In genomic region chr19:48646192-48646911, GRCh38 we compare ENCODE assay signal across 1 cellular context.
TF ChIP-seq lines count a peak whose summit lies in the region.

No MANE protein-coding gene starts in this region.

TF ChIP-seq in HepG2, 621 proteins besides CTCF, POLR2A, EP300 and RAD21 (continued from another document and continues in another):
- TF ChIP-seq CEBPB (IDR thresholded peaks at IDR 0.05; ENCODE audit: borderline replicate concordance, low read depth, low read length) (no peak), ZNF333 (CRISPR knock-in tag; IDR thresholded peaks at IDR 0.05; ENCODE audit: borderline replicate concordance) (no peak), ZNF33A (CRISPR knock-in tag; IDR thresholded peaks at IDR 0.05; ENCODE audit: borderline replicate concordance) (no peak), MTA1 (CRISPR knock-in tag; IDR thresholded peaks at IDR 0.05; ENCODE audit: borderline replicate concordance) (peak; percentile 35; the same call in 1 of the 2 replicates), ZBTB25 (CRISPR knock-in tag; IDR thresholded peaks at IDR 0.05) (0 out of 2 replicates have a peak, but pooled peaks have one; percentile 38), KAT7 (CRISPR knock-in tag; IDR thresholded peaks at IDR 0.05; ENCODE audit: borderline replicate concordance) (no peak), CREB3 (CRISPR knock-in tag; IDR thresholded peaks at IDR 0.05) (no peak), GABPA (IDR thresholded peaks at IDR 0.05; ENCODE audit: low read depth, low read length) (no peak), GABPA (CRISPR knock-in tag; IDR thresholded peaks at IDR 0.05; ENCODE audit: low read depth) (no peak), TP53 (CRISPR knock-in tag; conservative IDR thresholded peaks at IDR 0.05) (no peak), KLF15 (CRISPR knock-in tag; IDR thresholded peaks at IDR 0.05; ENCODE audit: borderline replicate concordance) (no peak), PITX1 (CRISPR knock-in tag; IDR thresholded peaks at IDR 0.05) (peak; percentile 20; the same call in 1 of the 2 replicates), MATR3 (CRISPR knock-in tag; IDR thresholded peaks at IDR 0.05) (no peak), ZNF451 (CRISPR knock-in tag; IDR thresholded peaks at IDR 0.05) (no peak), AHDC1 (CRISPR knock-in tag; IDR thresholded peaks at IDR 0.05; ENCODE audit: borderline replicate concordance) (no peak), ZNF34 (CRISPR knock-in tag; IDR thresholded peaks at IDR 0.05; ENCODE audit: borderline replicate concordance) (no peak), RELA (CRISPR knock-in tag; IDR thresholded peaks at IDR 0.05) (no peak), ZNF547 (CRISPR knock-in tag; IDR thresholded peaks at IDR 0.05) (0 out of 2 replicates have a peak, but pooled peaks have one; percentile 29), ZNF629 (CRISPR knock-in tag; conservative IDR thresholded peaks at IDR 0.05) (no peak), RFX1 (IDR thresholded peaks at IDR 0.05) (no peak), MAFK (conservative IDR thresholded peaks at IDR 0.05 in 1 of 2, IDR thresholded peaks at IDR 0.05 in 1 of 2; ENCODE audit: low read length in 2 of 2) (no peak), ZSCAN25 (CRISPR knock-in tag; IDR thresholded peaks at IDR 0.05) (peak; percentile 93), ZNF253 (CRISPR knock-in tag; IDR thresholded peaks at IDR 0.05; ENCODE audit: borderline replicate concordance) (no peak), AGO1 (IDR thresholded peaks at IDR 0.05; ENCODE audit: low read depth, low read length, poor library complexity, severe bottlenecking) (no peak), CREM (IDR thresholded peaks at IDR 0.05) (no peak), CREM (CRISPR knock-in tag; IDR thresholded peaks at IDR 0.05) (no peak), TAF15 (IDR thresholded peaks at IDR 0.05; ENCODE audit: low read depth, low read length, poor library complexity, severe bottlenecking) (no peak), PTBP1 (IDR thresholded peaks at IDR 0.05; ENCODE audit: low read depth, low read length, poor library complexity, severe bottlenecking) (no peak), DBP (CRISPR knock-in tag; IDR thresholded peaks at IDR 0.05; ENCODE audit: not compliant biosample characterization) (no peak), ZFP36L1 (CRISPR knock-in tag; IDR thresholded peaks at IDR 0.05) (no peak), ARID3A (IDR thresholded peaks at IDR 0.05; ENCODE audit: low read depth, low read length) (no peak), FOSL1 (CRISPR knock-in tag; IDR thresholded peaks at IDR 0.05; ENCODE audit: borderline replicate concordance) (no peak), NCOA2 (CRISPR knock-in tag; IDR thresholded peaks at IDR 0.05) (no peak), THAP9 (CRISPR knock-in tag; IDR thresholded peaks at IDR 0.05; ENCODE audit: borderline replicate concordance) (0 out of 2 replicates have a peak, but pooled peaks have one; percentile 32), E2F1 (CRISPR knock-in tag; IDR thresholded peaks at IDR 0.05) (no peak), RORA (CRISPR knock-in tag; IDR thresholded peaks at IDR 0.05) (no peak), MLXIP (CRISPR knock-in tag; IDR thresholded peaks at IDR 0.05; ENCODE audit: borderline replicate concordance) (no peak), ZC3H13 (CRISPR knock-in tag; IDR thresholded peaks at IDR 0.05) (0 out of 2 replicates have a peak, but pooled peaks have one; percentile 14), HMGA1 (CRISPR knock-in tag; conservative IDR thresholded peaks at IDR 0.05) (no peak), ZNF577 (CRISPR knock-in tag; IDR thresholded peaks at IDR 0.05; ENCODE audit: borderline replicate concordance, low read depth) (no peak), YY1 (IDR thresholded peaks at IDR 0.05; ENCODE audit: insufficient read depth, insufficient replicate concordance, low read depth, low read length) (peak; percentile 29), HOXA3 (CRISPR knock-in tag; IDR thresholded peaks at IDR 0.05) (no peak), ZNF460 (CRISPR knock-in tag; IDR thresholded peaks at IDR 0.05; ENCODE audit: borderline replicate concordance) (no peak), ZFP90 (CRISPR knock-in tag; IDR thresholded peaks at IDR 0.05; ENCODE audit: borderline replicate concordance) (no peak), SSRP1 (CRISPR knock-in tag; IDR thresholded peaks at IDR 0.05) (0 out of 2 replicates have a peak, but pooled peaks have one; percentile 44), NRL (CRISPR knock-in tag; IDR thresholded peaks at IDR 0.05; ENCODE audit: borderline replicate concordance) (no peak), ZNF619 (CRISPR knock-in tag; IDR thresholded peaks at IDR 0.05) (no peak), AHR (CRISPR knock-in tag; IDR thresholded peaks at IDR 0.05) (no peak), STAT5B (CRISPR knock-in tag; IDR thresholded peaks at IDR 0.05) (no peak), SATB2 (CRISPR knock-in tag; IDR thresholded peaks at IDR 0.05) (no peak), HNRNPH1 (optimal IDR thresholded peaks at IDR 0.05; ENCODE audit: low read depth, low read length) (no peak), ZNF580 (CRISPR knock-in tag; IDR thresholded peaks at IDR 0.05; ENCODE audit: borderline replicate concordance, low read depth) (peak; percentile 63; the same call in 1 of the 2 replicates)
